In genomic region chr18:7206231-7206630, GRCh38 we compare ENCODE assay signal across 29 cellular contexts. TPM values are rescaled to one million over a fixed set of nuclear protein-coding genes. Genes with fewer than 3 reads are reported as not detected.
"Had no signal": no experiment of that assay in that cellular context is flagged by ENCODE, and none has a peak within 500 bp of the region (broad histone marks: within the 10 kb centered on the region; RNA-seq: fewer than 3 reads in every experiment).

No MANE protein-coding gene starts in this region.

- H3K36me3 Mint-ChIP-seq: activated CD4-positive, alpha-beta memory T cell treated with anti-CD3 and anti-CD28 coated beads for 36 hours; activated naive CD4-positive, alpha-beta T cell treated with anti-CD3 and anti-CD28 coated beads, Interleukin-2, amount 10 ng/mL, durations not matched to agents 7 days and 5 days; activated naive CD8-positive, alpha-beta T cell treated with anti-CD3 and anti-CD28 coated beads for 36 hours; IgD-negative memory B cell had no signal

- H3K9me3 Mint-ChIP-seq: activated naive CD8-positive, alpha-beta T cell treated with anti-CD3 and anti-CD28 coated beads for 36 hours; activated T-cell treated with anti-CD3 and anti-CD28 coated beads, Interleukin-2, amount 50 U/mL, for 4 hours; activated T-helper 17 cell treated with anti-CD3 and anti-CD28 coated beads, Interleukin-2, amount 50 U/mL, for 72 hours; IgD-negative memory B cell had no signal

- H3K27me3 Mint-ChIP-seq: activated CD4-positive, alpha-beta memory T cell treated with anti-CD3 and anti-CD28 coated beads for 36 hours; activated CD4-positive, alpha-beta T cell treated with anti-CD3 and anti-CD28 coated beads, Interleukin-2, amount 10 ng/mL, durations not matched to agents 7 days and 5 days; activated naive CD4-positive, alpha-beta T cell treated with anti-CD3 and anti-CD28 coated beads, Interleukin-2, amount 10 ng/mL, durations not matched to agents 7 days and 5 days; activated naive CD8-positive, alpha-beta T cell treated with anti-CD3 and anti-CD28 coated beads for 36 hours; activated T-helper 17 cell treated with anti-CD3 and anti-CD28 coated beads, Interleukin-2, amount 50 U/mL, for 72 hours; IgD-negative memory B cell; T-helper 17 cell had no signal

- DNase-seq: activated CD4-positive, alpha-beta memory T cell treated with anti-CD3 and anti-CD28 coated beads for 36 hours; activated CD4-positive, alpha-beta T cell treated with anti-CD3 and anti-CD28 coated beads, Interleukin-2, amount 10 ng/mL, durations not matched to agents 7 days and 5 days; activated CD4-positive, CD25-positive, alpha-beta regulatory T cell; activated CD8-positive, alpha-beta memory T cell treated with anti-CD3 and anti-CD28 coated beads for 24 hours; activated gamma-delta T cell treated with Interleukin-2 at 50 U/mL for 16 hours; activated naive CD4-positive, alpha-beta T cell treated with anti-CD3 and anti-CD28 coated beads, Interleukin-2, amount 10 ng/mL, durations not matched to agents 7 days and 5 days; activated naive CD8-positive, alpha-beta T cell treated with anti-CD3 and anti-CD28 coated beads for 36 hours; activated T-cell treated with anti-CD3 and anti-CD28 coated beads, Interleukin-2, amount 50 U/mL, for 4 hours; cerebellar nuclear complex; KG1; NCI-H1048; NCI-H146; NCI-H2029; NCI-H2107; NCI-H446 treated with DMSO at 0.1 percent for 48 hours; NCI-H524 treated with DMSO at 0.1 percent for 48 hours; NCI-H748 treated with DMSO at 0.1 percent for 48 hours; OCI-M1; RPMI8226; T-helper 17 cell; T-helper 9 cell had no signal

- H3K27ac Mint-ChIP-seq: activated CD4-positive, alpha-beta memory T cell treated with anti-CD3 and anti-CD28 coated beads for 36 hours; activated CD4-positive, alpha-beta T cell treated with anti-CD3 and anti-CD28 coated beads, Interleukin-2, amount 10 ng/mL, durations not matched to agents 7 days and 5 days; activated naive CD4-positive, alpha-beta T cell treated with anti-CD3 and anti-CD28 coated beads, Interleukin-2, amount 10 ng/mL, durations not matched to agents 7 days and 5 days; activated naive CD8-positive, alpha-beta T cell treated with anti-CD3 and anti-CD28 coated beads for 36 hours; activated T-helper 17 cell treated with anti-CD3 and anti-CD28 coated beads, Interleukin-2, amount 50 U/mL, for 72 hours; IgD-negative memory B cell; T-helper 17 cell had no signal

- H3K4me3 Mint-ChIP-seq: activated CD4-positive, alpha-beta memory T cell treated with anti-CD3 and anti-CD28 coated beads for 36 hours; activated CD4-positive, alpha-beta T cell treated with anti-CD3 and anti-CD28 coated beads, Interleukin-2, amount 10 ng/mL, durations not matched to agents 7 days and 5 days; activated naive CD4-positive, alpha-beta T cell treated with anti-CD3 and anti-CD28 coated beads, Interleukin-2, amount 10 ng/mL, durations not matched to agents 7 days and 5 days; activated naive CD8-positive, alpha-beta T cell treated with anti-CD3 and anti-CD28 coated beads for 36 hours; activated T-cell treated with anti-CD3 and anti-CD28 coated beads, Interleukin-2, amount 50 U/mL, for 4 hours; activated T-helper 17 cell treated with anti-CD3 and anti-CD28 coated beads, Interleukin-2, amount 50 U/mL, for 72 hours; IgD-negative memory B cell; T-helper 17 cell had no signal

- ATAC-seq: activated T-cell treated with anti-CD3 and anti-CD28 coated beads, Interleukin-2, amount 50 U/mL, for 4 hours; activated T-helper 17 cell treated with anti-CD3 and anti-CD28 coated beads, Interleukin-2, amount 50 U/mL, for 72 hours; Panc1; Right ventricle myocardium inferior; T-helper 17 cell had no signal

- H3K4me1 Mint-ChIP-seq: activated CD4-positive, alpha-beta T cell treated with anti-CD3 and anti-CD28 coated beads, Interleukin-2, amount 10 ng/mL, durations not matched to agents 7 days and 5 days; activated naive CD4-positive, alpha-beta T cell treated with anti-CD3 and anti-CD28 coated beads, Interleukin-2, amount 10 ng/mL, durations not matched to agents 7 days and 5 days; activated naive CD8-positive, alpha-beta T cell treated with anti-CD3 and anti-CD28 coated beads for 36 hours; activated T-helper 17 cell treated with anti-CD3 and anti-CD28 coated beads, Interleukin-2, amount 50 U/mL, for 72 hours; IgD-negative memory B cell; T-helper 17 cell had no signal

RNA-seq across cellular contexts. Expression of gene LRRC30, which starts 24.7 kb away (rescaled TPM):
- total RNA-seq: activated CD4-positive, alpha-beta memory T cell treated with anti-CD3 and anti-CD28 coated beads for 36 hours; activated CD4-positive, alpha-beta T cell treated with anti-CD3 and anti-CD28 coated beads, Interleukin-2, amount 10 ng/mL, durations not matched to agents 7 days and 5 days; activated naive CD8-positive, alpha-beta T cell treated with anti-CD3 and anti-CD28 coated beads for 36 hours; activated T-cell treated with anti-CD3 and anti-CD28 coated beads, Interleukin-2, amount 50 U/mL, for 4 hours; activated T-helper 17 cell treated with anti-CD3 and anti-CD28 coated beads, Interleukin-2, amount 50 U/mL, for 72 hours; cardiac septum; LHCN-M2; M059J; Right ventricle myocardium inferior; T-helper 17 cell had no signal
- polyA plus RNA-seq: adipose tissue, IgD-negative memory B cell had no signal
